8 cellular contexts compared by ENCODE assay signal in the genomic region with DNA sequence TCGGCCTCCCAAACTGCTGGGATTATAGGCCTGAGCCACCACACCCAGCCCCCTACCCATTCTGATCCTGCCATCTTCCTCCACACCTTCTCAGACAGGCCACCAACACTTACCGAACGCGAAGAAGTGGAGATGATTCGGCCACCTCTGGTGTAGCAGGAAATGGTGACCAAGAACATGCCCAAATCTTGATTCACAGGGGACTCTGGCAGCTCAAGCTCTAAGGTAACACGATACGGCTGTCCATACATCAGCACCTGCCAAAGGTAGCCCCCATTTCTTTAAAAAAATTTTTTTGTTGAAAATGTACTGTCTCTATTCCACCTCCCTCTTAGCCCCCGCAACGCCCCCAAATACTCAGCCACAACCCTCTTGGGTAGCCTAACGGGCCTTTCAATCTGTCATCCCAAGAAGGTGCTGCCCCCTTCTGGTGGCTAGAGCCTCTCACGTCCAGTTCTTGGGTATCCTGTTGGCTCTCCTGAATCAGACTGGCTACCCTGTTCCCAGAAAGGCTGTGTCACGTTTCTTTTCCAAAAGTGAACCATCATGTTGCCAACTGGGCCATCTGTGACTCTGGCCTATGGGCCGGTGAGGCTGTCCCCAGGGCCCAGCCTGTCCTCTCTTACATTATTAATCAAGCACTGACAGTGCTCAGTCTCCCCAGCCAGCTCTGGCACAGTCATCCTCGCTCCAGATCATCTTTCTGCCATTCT. TPM values are rescaled to one million over a fixed set of nuclear protein-coding genes. Genes with fewer than 3 reads are reported as not detected.
DNase-seq lines count a peak whose midpoint lies in the region; ATAC-seq and TF ChIP-seq lines count a peak whose summit lies in the region.

No MANE protein-coding gene starts in this region.

- no peak overlapping the region for H3K27ac Mint-ChIP-seq in activated CD4-positive, alpha-beta memory T cell treated with anti-CD3 and anti-CD28 coated beads, Interleukin-2, amount 10 ng/mL, durations not matched to agents 7 days and 5 days
- no peak overlapping the region for H3K27ac Mint-ChIP-seq in memory B cell

- POLR2A ChIA-PET in activated CD4-positive, alpha-beta memory T cell treated with anti-CD3 and anti-CD28 coated beads, Interleukin-2, amount 10 ng/mL, durations not matched to agents 7 days and 5 days (lab: Charles Lee): interaction anchor here (0.6 to 3.4 kb wide), 8 partner anchors 14 to 187 kb away, joined by 3 to 15 read pairs (median 6); partner anchors contain the start of genes C11orf98, CSKMT, INTS5 and LBHD1

- no peaks in the 10 kb centered on the region for H3K27me3 Mint-ChIP-seq in activated CD4-positive, alpha-beta memory T cell treated with anti-CD3 and anti-CD28 coated beads, Interleukin-2, amount 10 ng/mL, durations not matched to agents 7 days and 5 days
- no peaks in the 10 kb centered on the region for H3K27me3 Mint-ChIP-seq in memory B cell

- DNase-seq in ACHN (peak; percentile 65), GM13977 (ENCODE audit: low spot score) (peak; percentile 83), NCI-H526 treated with DMSO at 0.1 percent for 48 hours (lab: John Stamatoyannopoulos, UW) (peak; percentile 51), memory B cell (ENCODE audit: low spot score in 2 of 2) (peak; percentile 71 to 79)
- peak; percentile 79 for DNase-seq in activated CD4-positive, alpha-beta memory T cell treated with anti-CD3 and anti-CD28 coated beads, Interleukin-2, amount 10 ng/mL, durations not matched to agents 7 days and 5 days
- peak; percentile 80 for DNase-seq in effector CD4-positive, alpha-beta T cell
- peak; percentile 54 to 60 for DNase-seq in stimulated activated CD8-positive, alpha-beta memory T cell treated with anti-CD3 and anti-CD28 coated beads, Interleukin-15, amount 100 ng/mL, for 4 hours (ENCODE audit: low read depth in 2 of 2)

- CTCF ChIA-PET in activated CD4-positive, alpha-beta memory T cell treated with anti-CD3 and anti-CD28 coated beads, Interleukin-2, amount 10 ng/mL, durations not matched to agents 7 days and 5 days (lab: Charles Lee): interaction anchor here (0.6 to 3.7 kb wide), 37 partner anchors 8 to 699 kb away, joined by 3 to 32 read pairs (median 6); partner anchors contain the start of genes B3GAT3, C11orf98, CSKMT and GANAB

- H3K9me3 Mint-ChIP-seq in activated CD4-positive, alpha-beta memory T cell treated with anti-CD3 and anti-CD28 coated beads, Interleukin-2, amount 10 ng/mL, durations not matched to agents 7 days and 5 days: no peaks in the 10 kb centered on the region
- H3K9me3 Mint-ChIP-seq in memory B cell: no peaks in the 10 kb centered on the region

- TF ChIP-seq CTCF in GM13977 (IDR thresholded peaks at IDR 0.05; ENCODE audit: extremely low read depth, insufficient read depth, missing control alignments): peak; percentile 91

- H3K36me3 Mint-ChIP-seq in activated CD4-positive, alpha-beta memory T cell treated with anti-CD3 and anti-CD28 coated beads, Interleukin-2, amount 10 ng/mL, durations not matched to agents 7 days and 5 days (ENCODE audit: low read depth): peaks cover 33% of the 10 kb centered on the region
- H3K36me3 Mint-ChIP-seq in memory B cell: peaks cover 14% of the 10 kb centered on the region

- in situ Hi-C loops in ACHN (cut with HindIII; ENCODE audit: low pct_ligation_motif_present, low pct_unique_long_range_greater_than_20kb, low sequenced_read_pairs): no loop called here
- in situ Hi-C loops in GM13977 (cut with MboI; ENCODE audit: low pct_unique_long_range_greater_than_20kb, low sequenced_read_pairs, unreplicated experiment): no loop called here

- peaks cover 7% of the 10 kb centered on the region for H3K4me1 Mint-ChIP-seq in activated CD4-positive, alpha-beta memory T cell treated with anti-CD3 and anti-CD28 coated beads, Interleukin-2, amount 10 ng/mL, durations not matched to agents 7 days and 5 days
- H3K4me1 Mint-ChIP-seq in memory B cell: peaks cover 8% of the 10 kb centered on the region

- peak; percentile 96 for ATAC-seq in memory B cell (ENCODE audit: low read depth)
- ATAC-seq in GM18519 (IDR thresholded peaks at IDR 0.05; ENCODE audit: low FRiP score, unreplicated experiment): no peak

- no peak overlapping the region for H3K4me3 Mint-ChIP-seq in activated CD4-positive, alpha-beta memory T cell treated with anti-CD3 and anti-CD28 coated beads, Interleukin-2, amount 10 ng/mL, durations not matched to agents 7 days and 5 days
- no peak overlapping the region for H3K4me3 Mint-ChIP-seq in memory B cell

RNA-seq across cellular contexts. Expression of gene LRRN4CL, which starts 5.3 kb away (rescaled TPM):
- under 1 TPM; 0.18 to 0.20 TPM for total RNA-seq in activated CD4-positive, alpha-beta memory T cell treated with anti-CD3 and anti-CD28 coated beads, Interleukin-2, amount 10 ng/mL, durations not matched to agents 7 days and 5 days

RNA-seq across cellular contexts. Expression of gene BSCL2, which starts 12.6 kb away (rescaled TPM):
- total RNA-seq in activated CD4-positive, alpha-beta memory T cell treated with anti-CD3 and anti-CD28 coated beads, Interleukin-2, amount 10 ng/mL, durations not matched to agents 7 days and 5 days: 10 to 100 TPM; 24.2 to 28.9 TPM

RNA-seq across cellular contexts. Expression of gene GNG3, which starts 12.9 kb away (rescaled TPM):
- total RNA-seq in activated CD4-positive, alpha-beta memory T cell treated with anti-CD3 and anti-CD28 coated beads, Interleukin-2, amount 10 ng/mL, durations not matched to agents 7 days and 5 days: not detected

RNA-seq across cellular contexts. Expression of gene UBXN1, which starts 15.7 kb away (rescaled TPM):
- total RNA-seq in activated CD4-positive, alpha-beta memory T cell treated with anti-CD3 and anti-CD28 coated beads, Interleukin-2, amount 10 ng/mL, durations not matched to agents 7 days and 5 days: 100 to 1,000 TPM; 135 to 139 TPM

RNA-seq across cellular contexts. Expression of gene LBHD1, which starts 22.5 kb away (rescaled TPM):
- total RNA-seq in activated CD4-positive, alpha-beta memory T cell treated with anti-CD3 and anti-CD28 coated beads, Interleukin-2, amount 10 ng/mL, durations not matched to agents 7 days and 5 days: 10 to 100 TPM; 17.2 to 18.3 TPM
